In the genomic region with DNA sequence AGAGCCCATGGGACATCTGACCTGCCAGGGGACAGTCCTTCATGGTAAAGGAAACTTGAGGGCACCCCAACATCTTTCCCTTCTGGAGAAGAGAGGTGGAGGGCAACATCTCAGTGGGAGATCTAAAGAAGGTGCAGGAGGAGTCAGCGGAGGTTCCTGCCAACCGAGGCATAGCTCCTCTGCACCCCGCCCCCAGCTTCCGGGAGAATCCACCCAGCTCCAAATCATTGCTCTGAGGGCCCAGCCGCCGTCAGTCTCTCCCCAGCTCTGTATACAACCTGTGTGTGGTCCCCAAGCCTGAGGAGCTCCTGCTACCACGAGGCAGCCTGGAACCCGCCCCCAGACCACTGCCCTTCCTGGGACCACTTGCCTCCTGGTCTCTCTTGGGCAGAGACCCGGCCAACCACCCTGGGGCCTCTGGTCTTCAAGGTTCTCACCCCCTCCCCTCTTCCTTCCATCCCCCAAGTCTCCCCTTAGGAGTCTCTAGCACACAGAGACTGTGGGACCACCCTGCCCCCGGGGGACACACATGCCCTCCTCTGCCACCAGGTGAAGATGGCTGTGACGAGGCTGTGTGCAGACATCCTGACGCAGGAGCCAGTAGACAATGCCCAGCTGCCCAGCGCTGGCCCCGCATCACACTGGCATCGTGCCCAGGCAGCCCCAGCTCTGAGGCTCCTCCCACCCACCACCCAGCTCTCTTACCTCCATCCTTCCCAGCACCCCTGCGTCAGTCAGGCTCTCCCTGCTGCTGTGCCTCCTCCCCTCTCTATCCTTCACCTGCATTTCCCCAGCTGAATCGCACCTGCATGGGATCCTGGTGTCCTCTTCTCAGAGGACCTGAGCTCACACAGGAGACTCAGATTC, we compare ENCODE assay signal across 1 cellular context.
A peak's percentile ranks its signal among the peaks of the same experiment; 100 is the strongest.
TF ChIP-seq lines count a peak whose summit lies in the region.

No MANE protein-coding gene starts in this region.

TF ChIP-seq in HEK293, 187 proteins besides CTCF, POLR2A, EP300 and RAD21 (continued from another document):
- TF ChIP-seq, protein P1, sequence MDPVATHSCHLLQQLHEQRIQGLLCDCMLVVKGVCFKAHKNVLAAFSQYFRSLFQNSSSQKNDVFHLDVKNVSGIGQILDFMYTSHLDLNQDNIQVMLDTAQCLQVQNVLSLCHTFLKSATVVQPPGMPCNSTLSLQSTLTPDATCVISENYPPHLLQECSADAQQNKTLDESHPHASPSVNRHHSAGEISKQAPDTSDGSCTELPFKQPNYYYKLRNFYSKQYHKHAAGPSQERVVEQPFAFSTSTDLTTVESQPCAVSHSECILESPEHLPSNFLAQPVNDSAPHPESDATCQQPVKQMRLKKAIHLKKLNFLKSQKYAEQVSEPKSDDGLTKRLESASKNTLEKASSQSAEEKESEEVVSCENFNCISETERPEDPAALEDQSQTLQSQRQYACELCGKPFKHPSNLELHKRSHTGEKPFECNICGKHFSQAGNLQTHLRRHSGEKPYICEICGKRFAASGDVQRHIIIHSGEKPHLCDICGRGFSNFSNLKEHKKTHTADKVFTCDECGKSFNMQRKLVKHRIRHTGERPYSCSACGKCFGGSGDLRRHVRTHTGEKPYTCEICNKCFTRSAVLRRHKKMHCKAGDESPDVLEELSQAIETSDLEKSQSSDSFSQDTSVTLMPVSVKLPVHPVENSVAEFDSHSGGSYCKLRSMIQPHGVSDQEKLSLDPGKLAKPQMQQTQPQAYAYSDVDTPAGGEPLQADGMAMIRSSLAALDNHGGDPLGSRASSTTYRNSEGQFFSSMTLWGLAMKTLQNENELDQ (tag by site-specific recombination; IDR thresholded peaks at IDR 0.05; ENCODE audit: low read depth) = no peak
- TF ChIP-seq GLIS2 (tag by site-specific recombination; IDR thresholded peaks at IDR 0.05) = peak; percentile 42; the same call in 1 of the 2 replicates
- TF ChIP-seq ZNF133 (tag by site-specific recombination; IDR thresholded peaks at IDR 0.05) = no peak
- TF ChIP-seq ZFP3 (tag by site-specific recombination; IDR thresholded peaks at IDR 0.05; ENCODE audit: low read depth) = no peak
- TF ChIP-seq, protein P2, sequence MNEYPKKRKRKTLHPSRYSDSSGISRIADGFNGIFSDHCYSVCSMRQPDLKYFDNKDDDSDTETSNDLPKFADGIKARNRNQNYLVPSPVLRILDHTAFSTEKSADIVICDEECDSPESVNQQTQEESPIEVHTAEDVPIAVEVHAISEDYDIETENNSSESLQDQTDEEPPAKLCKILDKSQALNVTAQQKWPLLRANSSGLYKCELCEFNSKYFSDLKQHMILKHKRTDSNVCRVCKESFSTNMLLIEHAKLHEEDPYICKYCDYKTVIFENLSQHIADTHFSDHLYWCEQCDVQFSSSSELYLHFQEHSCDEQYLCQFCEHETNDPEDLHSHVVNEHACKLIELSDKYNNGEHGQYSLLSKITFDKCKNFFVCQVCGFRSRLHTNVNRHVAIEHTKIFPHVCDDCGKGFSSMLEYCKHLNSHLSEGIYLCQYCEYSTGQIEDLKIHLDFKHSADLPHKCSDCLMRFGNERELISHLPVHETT (tag by site-specific recombination; IDR thresholded peaks at IDR 0.05) = no peak
- no peak for TF ChIP-seq ZNF112 (tag by site-specific recombination; IDR thresholded peaks at IDR 0.05)
- TF ChIP-seq ZNF645 (tag by site-specific recombination; IDR thresholded peaks at IDR 0.05) = no peak
- TF ChIP-seq ZBTB21 (tag by site-specific recombination; IDR thresholded peaks at IDR 0.05) = no peak
- TF ChIP-seq ZNF146 (tag by site-specific recombination; IDR thresholded peaks at IDR 0.05) = no peak
- TF ChIP-seq EGR2 (tag by site-specific recombination; IDR thresholded peaks at IDR 0.05; ENCODE audit: low read depth) = 0 out of 2 replicates have a peak, but pooled peaks have one; percentile 4
- no peak for TF ChIP-seq ZNF19 (tag by site-specific recombination; IDR thresholded peaks at IDR 0.05; ENCODE audit: low read depth)
- no peak for TF ChIP-seq ZNF266 (tag by site-specific recombination; IDR thresholded peaks at IDR 0.05; ENCODE audit: low read depth)
- TF ChIP-seq ZNF311 (tag by site-specific recombination; IDR thresholded peaks at IDR 0.05; ENCODE audit: borderline replicate concordance) = no peak
- TF ChIP-seq PRDM2 (tag by site-specific recombination; IDR thresholded peaks at IDR 0.05; ENCODE audit: borderline replicate concordance) = no peak
TF ChIP-seq in HEK293: peak in this region for 9.
